ENCODE assay signal across 9 cellular contexts in the genomic region with DNA sequence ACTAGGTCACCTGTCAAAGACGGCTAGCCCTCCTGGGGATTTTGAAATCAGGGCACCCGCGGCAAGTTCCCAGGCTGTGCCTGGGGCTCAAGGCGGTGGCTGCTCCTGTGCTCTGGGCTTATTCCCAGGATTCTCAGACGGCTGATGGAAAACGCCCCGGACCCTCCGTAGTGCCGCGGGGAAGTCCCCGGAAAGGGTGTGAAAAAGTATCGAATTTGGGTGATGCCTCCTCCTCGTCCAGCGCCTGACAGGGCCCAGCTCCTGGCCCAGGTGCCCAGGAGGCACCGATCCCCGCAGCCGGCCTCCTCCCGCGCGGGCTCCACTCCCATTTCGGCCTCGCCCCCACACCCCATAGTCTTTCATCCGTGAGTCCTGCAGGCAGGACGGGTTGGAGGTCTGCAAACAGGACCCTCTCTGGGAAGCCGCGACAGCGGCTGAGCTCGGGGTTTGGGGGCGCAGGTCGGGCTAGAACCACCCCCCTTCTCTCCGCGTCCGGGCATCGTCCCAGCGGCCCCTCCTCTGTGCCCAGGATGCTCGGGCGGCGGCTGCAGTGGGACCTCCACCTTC. TPM values are rescaled to one million over a fixed set of nuclear protein-coding genes. Genes with fewer than 3 reads are reported as not detected.
A peak's percentile ranks its signal among the peaks of the same experiment; 100 is the strongest.
DNase-seq lines count a peak whose midpoint lies in the region; ATAC-seq, FAIRE-seq and TF ChIP-seq lines count a peak whose summit lies in the region.
"Had no signal": no experiment of that assay in that cellular context is flagged by ENCODE, and none has a peak within 500 bp of the region (broad histone marks: within the 10 kb centered on the region; RNA-seq: fewer than 3 reads in every experiment).

No MANE protein-coding gene starts in this region.

- WGBS in neuronal stem cell (ENCODE audit: extremely low coverage in 2 of 2, insufficient read length in 2 of 2, insufficient replicate concordance in 1 of 2), 2 donors, result no CpG with 5 or more reads among the region's 38 CpGs

- H3K4me1 Mint-ChIP-seq in CD8-positive, alpha-beta memory T cell, result peaks cover 14 to 32% (median 23%) of the 10 kb centered on the region in 3 donors
- peaks cover 14 to 17% of the 10 kb centered on the region in 2 donors for H3K4me1 Mint-ChIP-seq in effector memory CD8-positive, alpha-beta T cell (ENCODE audit: low read depth in 2 of 2)

- H3K4ac ChIP-seq in neuronal stem cell (ENCODE audit: low read length), result no peak overlapping the region

- H3K9ac ChIP-seq in OCI-LY1 (ENCODE audit: low read length) (peak overlapping the region; percentile 74), neuronal stem cell (ENCODE audit: low read depth, low read length, poor library complexity) (peak overlapping the region; percentile 81)

- ATAC-seq in effector memory CD8-positive, alpha-beta T cell (replicated peaks), result no peak
- ATAC-seq in GM18873 (IDR thresholded peaks at IDR 0.05; ENCODE audit: low FRiP score, unreplicated experiment), result no peak
- ATAC-seq in GM21723 (IDR thresholded peaks at IDR 0.05; ENCODE audit: unreplicated experiment), result no peak

- no peaks in the 10 kb centered on the region for H3K9me3 ChIP-seq in CD8-positive, alpha-beta memory T cell (ENCODE audit: low read length)
- no peaks in the 10 kb centered on the region for H3K9me3 ChIP-seq in OCI-LY1 (ENCODE audit: low read length)
- H3K9me3 ChIP-seq in neuronal stem cell (replicated peaks in 1 of 2; ENCODE audit: control insufficient read depth in 2 of 2, insufficient read depth in 1 of 2, low read depth in 1 of 2, low read length in 2 of 2), result no peaks in the 10 kb centered on the region

- H3K14ac ChIP-seq in neuronal stem cell (ENCODE audit: low read length), result no peak overlapping the region

- no peak overlapping the region for H2BK120ac ChIP-seq in neuronal stem cell (ENCODE audit: low read depth, low read length)

- H3K4me3 ChIP-seq in CD8-positive, alpha-beta memory T cell (ENCODE audit: low read length), result peak overlapping the region; percentile 41
- H3K4me3 ChIP-seq in OCI-LY1 (ENCODE audit: low read depth, low read length, poor library complexity, severe bottlenecking), result peak overlapping the region; percentile 89
- H3K4me3 ChIP-seq in neuronal stem cell (ENCODE audit: low read length in 2 of 2), result peak overlapping the region; percentile 48 to 92

- POLR2A ChIA-PET in CD8-positive, alpha-beta memory T cell (lab: Charles Lee), result interaction anchor here (0.7 kb wide), 1 partner anchor 126 kb away, joined by 3 read pairs; no protein-coding TSS in a partner anchor

- CTCF ChIA-PET in CD8-positive, alpha-beta memory T cell (lab: Charles Lee), result no interaction called here

- DNase-seq in CD8-positive, alpha-beta memory T cell, result no peak
- no peak for DNase-seq in effector memory CD8-positive, alpha-beta T cell
- DNase-seq in neuronal stem cell (ENCODE audit: low spot score), result no peak
- no peak for DNase-seq in GM19240 (ENCODE audit: insufficient read length, low spot score)
- DNase-seq in RCC 7860 (ENCODE audit: low spot score), result no peak

- H2BK5ac ChIP-seq in neuronal stem cell (ENCODE audit: low read length), result peak overlapping the region; percentile 84

- H4K8ac ChIP-seq in neuronal stem cell (ENCODE audit: low read depth, low read length), result no peak overlapping the region

- peak overlapping the region; percentile 96 for H3K18ac ChIP-seq in neuronal stem cell (ENCODE audit: low read length)

- peak overlapping the region; percentile 22 for H2BK12ac ChIP-seq in neuronal stem cell (ENCODE audit: low read length)

- H3K9me3 Mint-ChIP-seq in CD8-positive, alpha-beta memory T cell, result no peaks in the 10 kb centered on the region
- no peaks in the 10 kb centered on the region for H3K9me3 Mint-ChIP-seq in effector memory CD8-positive, alpha-beta T cell

- H3K27ac Mint-ChIP-seq in CD8-positive, alpha-beta memory T cell, result peak overlapping the region in 5 of 8 donors; percentile 65 to 87 (median 75)
- peak overlapping the region in 1 of 2 donors; percentile 65 for H3K27ac Mint-ChIP-seq in effector memory CD8-positive, alpha-beta T cell

- no peak for TF ChIP-seq CTCF in OCI-LY1 (IDR thresholded peaks at IDR 0.05; ENCODE audit: low read length)

- no peak overlapping the region for H4K91ac ChIP-seq in neuronal stem cell (ENCODE audit: low read depth, low read length, poor library complexity)

- no peaks in the 10 kb centered on the region for H3K27me3 ChIP-seq in CD8-positive, alpha-beta memory T cell (ENCODE audit: insufficient read depth, low read length, poor library complexity, severe bottlenecking)
- H3K27me3 ChIP-seq in OCI-LY1 (ENCODE audit: insufficient read depth, low read length), result no peaks in the 10 kb centered on the region
- peaks cover 7 to 98% (median 34%) of the 10 kb centered on the region in 3 experiments for H3K27me3 ChIP-seq in neuronal stem cell (ENCODE audit: control insufficient read depth in 3 of 3, insufficient read depth in 3 of 3, low read depth in 1 of 3, low read length in 3 of 3)

- H2AK5ac ChIP-seq in neuronal stem cell (ENCODE audit: low read depth, low read length), result peak overlapping the region; percentile 74

- H2AFZ ChIP-seq in OCI-LY1 (ENCODE audit: low read length) (no peak overlapping the region), neuronal stem cell (ENCODE audit: low read length) (peak overlapping the region; percentile 94)

- no peaks in the 10 kb centered on the region for H3K79me2 ChIP-seq in OCI-LY1 (ENCODE audit: insufficient read depth, low read length)

- peak overlapping the region; percentile 69 for H3K23ac ChIP-seq in neuronal stem cell (ENCODE audit: low read depth, low read length, poor library complexity)

- peaks cover 6 to 13% of the 10 kb centered on the region in 2 donors for H3K27me3 Mint-ChIP-seq in CD8-positive, alpha-beta memory T cell
- H3K27me3 Mint-ChIP-seq in effector memory CD8-positive, alpha-beta T cell, result peaks cover 34 to 59% of the 10 kb centered on the region in 2 donors

- no peak for FAIRE-seq in RCC 7860 (lab: Jason Lieb, UNC)
- FAIRE-seq: colon had no signal

- H4K20me1 ChIP-seq in OCI-LY1 (ENCODE audit: insufficient read depth, low read length), result no peaks in the 10 kb centered on the region

- H3K36me3 ChIP-seq in CD8-positive, alpha-beta memory T cell (ENCODE audit: insufficient read depth, low read length), result no peaks in the 10 kb centered on the region
- H3K36me3 ChIP-seq in OCI-LY1 (ENCODE audit: insufficient read depth, low read length) (peaks cover 18% of the 10 kb centered on the region; the same call in 1 of the 2 replicates), neuronal stem cell (replicated peaks in 1 of 2; ENCODE audit: control insufficient read depth in 2 of 2, insufficient read depth in 2 of 2, low read length in 2 of 2) (peaks cover 0 to 3% of the 10 kb centered on the region in 2 donors)

- no peaks in the 10 kb centered on the region for H3K9me2 ChIP-seq in OCI-LY1 (ENCODE audit: low read depth, low read length)

- H3K36me3 Mint-ChIP-seq in CD8-positive, alpha-beta memory T cell, result peaks cover 0 to 19% (median 0%) of the 10 kb centered on the region in 3 donors
- H3K36me3 Mint-ChIP-seq in effector memory CD8-positive, alpha-beta T cell (ENCODE audit: insufficient read depth), result no peaks in the 10 kb centered on the region

- H3F3A ChIP-seq in OCI-LY1 (ENCODE audit: insufficient read depth, low read length), result no peaks in the 10 kb centered on the region

- H3K27ac ChIP-seq in CD8-positive, alpha-beta memory T cell (ENCODE audit: low read depth, low read length), result no peak overlapping the region
- H3K27ac ChIP-seq in OCI-LY1 (ENCODE audit: low read depth, low read length, poor library complexity, severe bottlenecking), result no peak overlapping the region
- no peak overlapping the region for H3K27ac ChIP-seq in neuronal stem cell (replicated peaks; ENCODE audit: low read length)

- H3K4me2 ChIP-seq in OCI-LY1 (ENCODE audit: low read length) (peak overlapping the region; percentile 71), neuronal stem cell (ENCODE audit: insufficient read depth, low read length, poor library complexity, severe bottlenecking) (peak overlapping the region; percentile 96)

- peak overlapping the region; percentile 89 to 99 (median 93) for H3K4me3 Mint-ChIP-seq in CD8-positive, alpha-beta memory T cell
- H3K4me3 Mint-ChIP-seq in effector memory CD8-positive, alpha-beta T cell, result peak overlapping the region; percentile 87 to 90

- peaks cover 12% of the 10 kb centered on the region for H3K4me1 ChIP-seq in CD8-positive, alpha-beta memory T cell (ENCODE audit: insufficient read depth, low read length)
- H3K4me1 ChIP-seq in OCI-LY1 (ENCODE audit: insufficient read depth, low read length, severe bottlenecking), result peaks cover 37% of the 10 kb centered on the region
- peaks cover 8 to 10% of the 10 kb centered on the region in 2 donors for H3K4me1 ChIP-seq in neuronal stem cell (ENCODE audit: control insufficient read depth in 2 of 2, insufficient read depth in 1 of 2, low read depth in 1 of 2, low read length in 2 of 2)

- H3K79me1 ChIP-seq in neuronal stem cell (ENCODE audit: low read depth, low read length), result peaks cover 4% of the 10 kb centered on the region

- peak overlapping the region; percentile 93 for H2BK15ac ChIP-seq in neuronal stem cell (ENCODE audit: low read length)

RNA-seq across cellular contexts. Expression of gene NSG1, which starts 1.1 kb away (rescaled TPM):
- 10 to 100 TPM; 15.1 to 16.3 TPM for total RNA-seq in CD8-positive, alpha-beta memory T cell
- 49.8 TPM for polyA plus RNA-seq in CD8-positive, alpha-beta memory T cell
- polyA plus RNA-seq in neuronal stem cell (2013, experiment 1 of 2), result 40.6 TPM
- 39.6 TPM for polyA plus RNA-seq in neuronal stem cell (2013, experiment 2 of 2)
